ENCODE assay signal across 26 cellular contexts in the genomic region with DNA sequence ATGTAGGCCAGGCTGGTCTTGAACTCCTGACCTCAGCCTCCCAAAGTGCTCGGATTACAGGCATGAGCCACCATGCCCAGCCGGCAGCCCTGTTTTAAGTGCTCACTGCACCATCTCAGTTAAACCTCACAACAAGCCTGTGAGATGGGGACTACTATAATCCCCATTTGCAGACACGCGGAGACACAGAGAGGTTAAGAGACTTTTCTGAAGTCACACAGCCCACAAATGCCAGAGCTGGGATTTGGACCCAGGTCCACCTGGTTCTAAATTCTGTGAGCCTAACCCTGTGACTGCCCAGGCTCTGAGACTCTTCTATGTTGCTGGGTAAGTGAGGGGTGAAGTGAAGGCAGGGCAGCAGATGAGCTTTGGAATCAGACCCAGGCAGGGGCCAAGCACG. TPM values are rescaled to one million over a fixed set of nuclear protein-coding genes. Genes with fewer than 3 reads are reported as not detected.
"Had no signal": no experiment of that assay in that cellular context is flagged by ENCODE, and none has a peak within 500 bp of the region (broad histone marks: within the 10 kb centered on the region; RNA-seq: fewer than 3 reads in every experiment).

No MANE protein-coding gene starts in this region.

- H3K9me3 ChIP-seq: adrenal gland, MG63, SJSA1 had no signal

- H3K4me1 ChIP-seq: adrenal gland had no signal

- H3K4me3 ChIP-seq: adrenal gland, MG63, SJSA1 had no signal

- H3K27ac Mint-ChIP-seq: activated CD8-positive, alpha-beta T cell treated with anti-CD3 and anti-CD28 coated beads, Interleukin-2, amount 10 ng/mL, durations not matched to agents 7 days and 5 days; T-helper 1 cell treated with Interleukin-12 subunit alpha and Interleukin-12 subunit beta and Interleukin-4 antibody, amounts not matched to agents 30 μg/mL and 1 μg/mL, for 36 hours; WTC11 had no signal

- H3K27ac ChIP-seq: adrenal gland, KMS-11, SJSA1 had no signal

- H3K9me3 Mint-ChIP-seq: activated naive CD8-positive, alpha-beta T cell treated with anti-CD3 and anti-CD28 coated beads, Interleukin-2, amount 10 ng/mL, durations not matched to agents 7 days and 5 days; central memory CD8-positive, alpha-beta T cell; T-helper 1 cell treated with Interleukin-12 subunit alpha and Interleukin-12 subunit beta and Interleukin-4 antibody, amounts not matched to agents 30 μg/mL and 1 μg/mL, for 36 hours; WTC11 had no signal

- ATAC-seq: activated CD8-positive, alpha-beta T cell treated with anti-CD3 and anti-CD28 coated beads, Interleukin-2, amount 10 ng/mL, durations not matched to agents 7 days and 5 days; PC-3; WTC11 had no signal

- H3K4me3 Mint-ChIP-seq: activated CD8-positive, alpha-beta T cell treated with anti-CD3 and anti-CD28 coated beads, Interleukin-2, amount 10 ng/mL, durations not matched to agents 7 days and 5 days; activated naive CD8-positive, alpha-beta T cell treated with anti-CD3 and anti-CD28 coated beads, Interleukin-2, amount 10 ng/mL, durations not matched to agents 7 days and 5 days; central memory CD8-positive, alpha-beta T cell; T-helper 1 cell treated with Interleukin-12 subunit alpha and Interleukin-12 subunit beta and Interleukin-4 antibody, amounts not matched to agents 30 μg/mL and 1 μg/mL, for 36 hours; WTC11 had no signal

- H3K4me2 ChIP-seq: KMS-11 had no signal

- H3K36me3 Mint-ChIP-seq: activated naive CD8-positive, alpha-beta T cell treated with anti-CD3 and anti-CD28 coated beads, Interleukin-2, amount 10 ng/mL, durations not matched to agents 7 days and 5 days; WTC11 had no signal

- DNase-seq: activated CD4-positive, alpha-beta T cell treated with anti-CD3 and anti-CD28 coated beads for 48 hours; activated CD4-positive, alpha-beta T cell treated with anti-CD3 and anti-CD28 coated beads, Interleukin-2, amount 50 U/mL, for 4 hours; activated CD4-positive, CD25-positive, alpha-beta regulatory T cell treated with anti-CD3 and anti-CD28 coated beads, Interleukin-2, amount 50 U/mL, for 72 hours; activated CD8-positive, alpha-beta memory T cell treated with anti-CD3 and anti-CD28 coated beads, Interleukin-2, amount 50 U/mL, for 48 hours; activated CD8-positive, alpha-beta T cell treated with anti-CD3 and anti-CD28 coated beads, Interleukin-2, amount 10 ng/mL, durations not matched to agents 7 days and 5 days; activated naive CD4-positive, alpha-beta T cell treated with anti-CD3 and anti-CD28 coated beads, Interleukin-2, amount 50 U/mL, for 16 hours; activated naive CD8-positive, alpha-beta T cell treated with anti-CD3 and anti-CD28 coated beads, Interleukin-2, amount 10 ng/mL, durations not matched to agents 7 days and 5 days; activated T-cell treated with anti-CD3 and anti-CD28 coated beads, Interleukin-2, amount 50 U/mL, for 1 hour; adrenal gland; aorta; MG63; NCI-H1105; NCI-H1436 treated with DMSO at 0.1 percent for 48 hours; NCI-H187; NCI-H2081; NCI-H446; NCI-H524; PC-3; SHP77; T-helper 9 cell had no signal

- FAIRE-seq: bronchial epithelial cell had no signal

RNA-seq across cellular contexts. Expression of a gene that starts 6.4 kb away (rescaled TPM):
- total RNA-seq: activated CD8-positive, alpha-beta T cell treated with anti-CD3 and anti-CD28 coated beads, Interleukin-2, amount 10 ng/mL, durations not matched to agents 7 days and 5 days; activated naive CD8-positive, alpha-beta T cell treated with anti-CD3 and anti-CD28 coated beads, Interleukin-2, amount 10 ng/mL, durations not matched to agents 7 days and 5 days; adrenal gland; aorta had no signal

RNA-seq across cellular contexts. Expression of a gene that starts 37.5 kb away (rescaled TPM):
- total RNA-seq: activated CD8-positive, alpha-beta T cell treated with anti-CD3 and anti-CD28 coated beads, Interleukin-2, amount 10 ng/mL, durations not matched to agents 7 days and 5 days; activated naive CD8-positive, alpha-beta T cell treated with anti-CD3 and anti-CD28 coated beads, Interleukin-2, amount 10 ng/mL, durations not matched to agents 7 days and 5 days; adrenal gland; aorta had no signal
- polyA plus RNA-seq: adrenal gland, aorta had no signal
